In genomic region chr4:156933633-156934258, GRCh38 we compare ENCODE assay signal across 12 cellular contexts. TPM values are rescaled to one million over a fixed set of nuclear protein-coding genes. Genes with fewer than 3 reads are reported as not detected.
DNase-seq lines count a peak whose midpoint lies in the region; TF ChIP-seq lines count a peak whose summit lies in the region.
"Had no signal": no experiment of that assay in that cellular context is flagged by ENCODE, and none has a peak within 500 bp of the region (broad histone marks: within the 10 kb centered on the region; RNA-seq: fewer than 3 reads in every experiment).

No MANE protein-coding gene starts in this region.

- no peak for TF ChIP-seq CTCF in fibroblast of the aortic adventitia (IDR thresholded peaks at IDR 0.05; ENCODE audit: insufficient read depth, low read length)
- TF ChIP-seq CTCF in BE2C (IDR thresholded peaks at IDR 0.05; ENCODE audit: low read depth, low read length), result no peak
- TF ChIP-seq CTCF in vagina (IDR thresholded peaks at IDR 0.05), result no peak

- H3K27ac ChIP-seq in vagina, result no peak overlapping the region

- H3K9ac ChIP-seq in adipocyte (ENCODE audit: low read length), result no peak overlapping the region

- peak; percentile 57 for DNase-seq in HK-2 (ENCODE audit: unreplicated experiment)
- peak; percentile 52 for DNase-seq in adipocyte (ENCODE audit: low read depth)
- DNase-seq in fibroblast of the aortic adventitia (ENCODE audit: low read depth), result peak; percentile 79
- peak; percentile 43 for DNase-seq in stromal cell of bone marrow (ENCODE audit: low read depth)
- DNase-seq in BE2C, result no peak
- DNase-seq in vagina (ENCODE audit: extremely low spot score in 2 of 2), result no peak
- no peak for DNase-seq in activated CD4-positive, alpha-beta T cell treated with anti-CD3 and anti-CD28 coated beads for 48 hours
- DNase-seq: activated CD8-positive, alpha-beta memory T cell treated with anti-CD3 and anti-CD28 coated beads, Interleukin-2, amount 50 U/mL, for 48 hours; adrenal gland; NCI-H2029 treated with DMSO at 0.1 percent for 48 hours; stimulated activated CD4-positive, alpha-beta T cell treated with anti-CD3 and anti-CD28 coated beads, Interleukin-1b, Interleukin-23, amount 100 ng/mL, for 48 hours; stimulated activated naive B cell treated with anti-CD40 and anti-IgM and Interleukin-4, amounts not matched to agents 10 μg/mL and 1 μg/mL and 100 μg/mL, for 72 hours had no signal

- H3K9me3 ChIP-seq in adipocyte (ENCODE audit: control insufficient read depth, low read length) (no peaks in the 10 kb centered on the region), BE2C (no peaks in the 10 kb centered on the region), vagina (no peaks in the 10 kb centered on the region)
- H3K9me3 ChIP-seq: adrenal gland had no signal

- H3K4me1 ChIP-seq in adipocyte (ENCODE audit: control insufficient read depth, insufficient read depth, low read length), result peaks cover 18% of the 10 kb centered on the region
- H3K4me1 ChIP-seq in BE2C, result no peaks in the 10 kb centered on the region
- H3K4me1 ChIP-seq in vagina, result peaks cover 6% of the 10 kb centered on the region

- H3K4me3 ChIP-seq in adipocyte (ENCODE audit: low read length), result no peak overlapping the region
- no peak overlapping the region for H3K4me3 ChIP-seq in fibroblast of the aortic adventitia (ENCODE audit: low read depth, low read length)
- no peak overlapping the region for H3K4me3 ChIP-seq in BE2C (ENCODE audit: low read depth, low read length)
- no peak overlapping the region for H3K4me3 ChIP-seq in vagina
- H3K4me3 ChIP-seq: adrenal gland had no signal

- no peak for TF ChIP-seq POLR2A in vagina (IDR thresholded peaks at IDR 0.05)

- H3K27me3 ChIP-seq in adipocyte (replicated peaks; ENCODE audit: control insufficient read depth, insufficient read depth, low read length) (no peaks in the 10 kb centered on the region), BE2C (no peaks in the 10 kb centered on the region), vagina (no peaks in the 10 kb centered on the region)
- H3K27me3 ChIP-seq: adrenal gland had no signal

- H3K36me3 ChIP-seq in adipocyte (ENCODE audit: control insufficient read depth, insufficient read depth, low read length, severe bottlenecking) (no peaks in the 10 kb centered on the region), BE2C (no peaks in the 10 kb centered on the region), vagina (no peaks in the 10 kb centered on the region)
- H3K36me3 ChIP-seq: adrenal gland had no signal

- intact Hi-C loops in vagina (cut with DNase I), result no loop called here

RNA-seq across cellular contexts. Expression of gene PDGFC, which starts 37.9 kb away (rescaled TPM):
- 30.5 and 42.8 TPM in 2 replicates for total RNA-seq in fibroblast of the aortic adventitia (ENCODE audit: low replicate concordance)
- not detected for polyA plus RNA-seq in BE2C (2012; ENCODE audit: insufficient read depth, insufficient read length, low read depth)
- total RNA-seq in vagina, result 19.4 TPM

Comparison
In these comparisons a context has a peak if more than half of its experiments do, and no peak if none do; other contexts are left out.
1. DNase-seq: peak in HK-2 (single experiment), adipocyte (single experiment), fibroblast of the aortic adventitia (single experiment) and stromal cell of bone marrow (single experiment); none in BE2C (single experiment), vagina (0 of 2) and activated CD4-positive, alpha-beta T cell treated with anti-CD3 and anti-CD28 coated beads for 48 hours (single experiment).